19 cellular contexts compared by ENCODE assay signal in the genomic region with DNA sequence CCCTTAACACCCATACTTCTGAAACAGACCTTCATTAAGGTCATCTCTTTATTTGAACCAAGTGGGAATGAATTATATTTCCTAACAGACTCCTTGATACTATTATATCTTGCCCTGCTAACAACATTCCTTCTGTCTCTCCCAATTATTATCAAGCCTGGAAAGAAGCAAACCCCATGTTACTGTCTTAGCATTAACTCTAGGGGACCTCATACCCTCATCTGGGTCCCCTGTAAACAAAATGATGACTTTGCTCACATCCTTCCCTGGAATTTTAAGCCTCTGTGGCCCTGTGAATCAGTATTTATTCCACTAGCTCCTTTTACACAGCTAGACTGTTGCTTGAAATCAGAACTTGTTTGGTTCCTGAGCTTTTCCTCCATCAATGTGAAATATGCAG. TPM values are rescaled to one million over a fixed set of nuclear protein-coding genes. Genes with fewer than 3 reads are reported as not detected.
A peak's percentile ranks its signal among the peaks of the same experiment; 100 is the strongest.
DNase-seq lines count a peak whose midpoint lies in the region; ATAC-seq, FAIRE-seq and TF ChIP-seq lines count a peak whose summit lies in the region.
"Had no signal": no experiment of that assay in that cellular context is flagged by ENCODE, and none has a peak within 500 bp of the region (broad histone marks: within the 10 kb centered on the region; RNA-seq: fewer than 3 reads in every experiment).

No MANE protein-coding gene starts in this region.

- peak overlapping the region; percentile 99 for H2AK5ac ChIP-seq in mesenchymal stem cell (ENCODE audit: low read length, severe bottlenecking)

- H2BK120ac ChIP-seq in mesenchymal stem cell (ENCODE audit: low read depth, low read length), result no peak overlapping the region

- H3K79me2 ChIP-seq in HCT116 (ENCODE audit: insufficient read depth, low read length) (no peaks in the 10 kb centered on the region), astrocyte (ENCODE audit: insufficient read depth, low read length) (no peaks in the 10 kb centered on the region)

- no peaks in the 10 kb centered on the region for H3K27me3 Mint-ChIP-seq in astrocyte (ENCODE audit: low read depth, unreplicated experiment)
- H3K27me3 Mint-ChIP-seq: stimulated activated memory B cell treated with anti-CD40 and anti-IgM and Interleukin-4, amounts not matched to agents 10 μg/mL and 1 μg/mL and 100 μg/mL, for 72 hours had no signal

- H3K18ac ChIP-seq in mesenchymal stem cell (ENCODE audit: low read depth in 1 of 2, low read length in 2 of 2), result peak overlapping the region; percentile 68 to 96

- peak overlapping the region; percentile 58 for H2BK5ac ChIP-seq in mesenchymal stem cell (ENCODE audit: low read depth, low read length, poor library complexity, severe bottlenecking)

- H3K36me3 Mint-ChIP-seq in astrocyte (ENCODE audit: low read depth, unreplicated experiment), result peaks cover 7% of the 10 kb centered on the region

- H3K23ac ChIP-seq in mesenchymal stem cell (ENCODE audit: low read length in 2 of 2), result no peak overlapping the region

- peaks cover 57% of the 10 kb centered on the region for H3K4me1 Mint-ChIP-seq in astrocyte (ENCODE audit: low read depth, unreplicated experiment)

- no peak for TF ChIP-seq CTCF in HCT116 (IDR thresholded peaks at IDR 0.05 in 2 of 3, conservative IDR thresholded peaks at IDR 0.05 in 1 of 3; ENCODE audit: borderline replicate concordance in 1 of 3, insufficient read depth in 1 of 3, low read depth in 2 of 3, low read length in 2 of 3)
- no peak for TF ChIP-seq CTCF in astrocyte (IDR thresholded peaks at IDR 0.05; ENCODE audit: insufficient read depth, low read depth, low read length)
- no peak for TF ChIP-seq CTCF in tibial artery (IDR thresholded peaks at IDR 0.05)

- peak overlapping the region; percentile 87 for H4K8ac ChIP-seq in mesenchymal stem cell (ENCODE audit: low read length)

- no TSS peak for BruUV-seq in HCT116 (replicated peaks; lab: Mats Ljungman, UMichigan)

- peaks cover 9% of the 10 kb centered on the region for H3K79me1 ChIP-seq in mesenchymal stem cell (replicated peaks; ENCODE audit: low read length, poor library complexity, severe bottlenecking)

- H3K4me3 Mint-ChIP-seq in astrocyte (ENCODE audit: unreplicated experiment), result no peak overlapping the region
- H3K4me3 Mint-ChIP-seq: activated T-cell treated with anti-CD3 and anti-CD28 coated beads, Interleukin-2, amount 50 U/mL, for 4 hours; stimulated activated memory B cell treated with anti-CD40 and anti-IgM and Interleukin-4, amounts not matched to agents 10 μg/mL and 1 μg/mL and 100 μg/mL, for 72 hours had no signal

- peak overlapping the region; percentile 95 for H3K27ac Mint-ChIP-seq in astrocyte (ENCODE audit: unreplicated experiment)
- H3K27ac Mint-ChIP-seq: stimulated activated memory B cell treated with anti-CD40 and anti-IgM and Interleukin-4, amounts not matched to agents 10 μg/mL and 1 μg/mL and 100 μg/mL, for 72 hours had no signal

- no peaks in the 10 kb centered on the region for H3K9me3 Mint-ChIP-seq in astrocyte (ENCODE audit: unreplicated experiment)
- H3K9me3 Mint-ChIP-seq: activated T-cell treated with anti-CD3 and anti-CD28 coated beads, Interleukin-2, amount 50 U/mL, for 4 hours; stimulated activated memory B cell treated with anti-CD40 and anti-IgM and Interleukin-4, amounts not matched to agents 10 μg/mL and 1 μg/mL and 100 μg/mL, for 72 hours had no signal

- H3K4ac ChIP-seq in mesenchymal stem cell (ENCODE audit: low read depth in 1 of 2, low read length in 2 of 2), result no peak overlapping the region

- H3K27ac ChIP-seq in HCT116 (ENCODE audit: low read depth, low read length) (no peak overlapping the region), astrocyte (ENCODE audit: low read depth, low read length) (peak overlapping the region; percentile 92), mesenchymal stem cell (ENCODE audit: low read length, poor library complexity, severe bottlenecking) (peak overlapping the region; percentile 95), tibial artery (peak overlapping the region; percentile 74 to 77)

- H3K36me3 ChIP-seq in HCT116 (ENCODE audit: control insufficient read depth in 1 of 2, insufficient read depth in 2 of 2, low read length in 2 of 2) (no peaks in the 10 kb centered on the region), astrocyte (ENCODE audit: insufficient read depth, low read length) (peaks cover 4% of the 10 kb centered on the region), mesenchymal stem cell (ENCODE audit: control insufficient read depth in 1 of 2, insufficient read depth in 2 of 2, low read depth in 1 of 2, low read length in 2 of 2) (no peaks in the 10 kb centered on the region), tibial artery (peaks cover 0 to under 1% (median 0%) of the 10 kb centered on the region in 3 donors)

- H3K14ac ChIP-seq in mesenchymal stem cell (ENCODE audit: low read length in 2 of 2), result no peak overlapping the region

- H2BK15ac ChIP-seq in mesenchymal stem cell (ENCODE audit: low read depth, poor library complexity, severe bottlenecking), result no peak overlapping the region

- H3K9me2 ChIP-seq in HCT116 (ENCODE audit: insufficient read depth), result no peaks in the 10 kb centered on the region

- H2AFZ ChIP-seq in HCT116 (ENCODE audit: low read depth, low read length, poor library complexity, severe bottlenecking) (no peak overlapping the region), astrocyte (ENCODE audit: low read depth, low read length) (no peak overlapping the region), mesenchymal stem cell (ENCODE audit: low read depth, low read length) (no peak overlapping the region)

- FAIRE-seq in astrocyte (lab: Jason Lieb, UNC), result no peak
- FAIRE-seq: GM19239 had no signal

- DNase-seq in HCT116 (ENCODE audit: low read depth, low spot score) (no peak), astrocyte (ENCODE audit: low read depth) (peak; percentile 34), mesenchymal stem cell (peak; percentile 32), tibial artery (no peak), GM19238 (ENCODE audit: insufficient read length, low spot score) (no peak), NCI-H2081 treated with DMSO at 0.1 percent for 48 hours (lab: John Stamatoyannopoulos, UW) (no peak)
- DNase-seq: activated CD4-positive, alpha-beta T cell treated with anti-CD3 and anti-CD28 coated beads for 4 hours; activated T-cell treated with anti-CD3 and anti-CD28 coated beads, Interleukin-2, amount 50 U/mL, for 4 hours; cortex of kidney; GF-D8; GOT3; KG1; NCI-H1417 treated with DMSO at 0.1 percent for 48 hours; NCI-H446 treated with DMSO at 0.1 percent for 48 hours; OCI-M1; stimulated activated CD4-positive, alpha-beta T cell treated with anti-CD3 and anti-CD28 coated beads, Interleukin-4, amount 100 ng/mL, for 4 hours had no signal

- TF ChIP-seq RAD21 in HCT116 (IDR thresholded peaks at IDR 0.05; ENCODE audit: low read depth), result no peak

- CTCF ChIA-PET in HCT116 (lab: Charles Lee), result no interaction called here

- H3K4me3 ChIP-seq in HCT116 (replicated peaks in 1 of 2; ENCODE audit: low read depth in 1 of 2, low read length in 2 of 2) (no peak overlapping the region), astrocyte (ENCODE audit: insufficient read depth, low read depth, low read length) (no peak overlapping the region), mesenchymal stem cell (ENCODE audit: insufficient read depth in 1 of 2, low read depth in 1 of 2, low read length in 2 of 2) (no peak overlapping the region), tibial artery (no peak overlapping the region)

- peaks cover 12 to 30% of the 10 kb centered on the region in 2 experiments for H3K4me1 ChIP-seq in HCT116 (ENCODE audit: control insufficient read depth in 1 of 2, insufficient read depth in 2 of 2, low read length in 2 of 2)
- peaks cover 47% of the 10 kb centered on the region for H3K4me1 ChIP-seq in astrocyte (ENCODE audit: insufficient read depth, low read length)
- peaks cover 6% of the 10 kb centered on the region for H3K4me1 ChIP-seq in mesenchymal stem cell (ENCODE audit: control insufficient read depth, insufficient read depth, low read depth, low read length)
- peaks cover 0 to 37% (median 26%) of the 10 kb centered on the region in 4 donors for H3K4me1 ChIP-seq in tibial artery

- TF ChIP-seq POLR2A in HCT116 (IDR thresholded peaks at IDR 0.05; ENCODE audit: borderline replicate concordance, extremely low read depth, insufficient read depth, insufficient read length), result no peak

- H3K9ac ChIP-seq in HCT116 (ENCODE audit: low read length), result peak overlapping the region; percentile 41
- H3K9ac ChIP-seq in astrocyte (ENCODE audit: low read length), result peak overlapping the region; percentile 74
- peak overlapping the region; percentile 55 for H3K9ac ChIP-seq in mesenchymal stem cell (ENCODE audit: low read length)

- H4K20me1 ChIP-seq in HCT116 (ENCODE audit: insufficient read depth) (no peaks in the 10 kb centered on the region), astrocyte (ENCODE audit: insufficient read depth, low read length) (no peaks in the 10 kb centered on the region)

- no peak overlapping the region for H4K91ac ChIP-seq in mesenchymal stem cell (ENCODE audit: low read length)

- ATAC-seq in HCT116 (no peak), GM21381 (IDR thresholded peaks at IDR 0.05; ENCODE audit: unreplicated experiment) (no peak)
- ATAC-seq: activated T-cell treated with anti-CD3 and anti-CD28 coated beads, Interleukin-2, amount 50 U/mL, for 4 hours; stimulated activated memory B cell treated with anti-CD40 and anti-IgM and Interleukin-4, amounts not matched to agents 10 μg/mL and 1 μg/mL and 100 μg/mL, for 72 hours had no signal

- H3K4me2 ChIP-seq in HCT116 (ENCODE audit: low read length), result peak overlapping the region; percentile 70
- peak overlapping the region; percentile 51 for H3K4me2 ChIP-seq in astrocyte (ENCODE audit: low read length)
- H3K4me2 ChIP-seq in mesenchymal stem cell (ENCODE audit: low read length, poor library complexity, severe bottlenecking), result no peak overlapping the region

- peak overlapping the region in 1 of 2 experiments; percentile 96 for H2BK12ac ChIP-seq in mesenchymal stem cell (ENCODE audit: low read length in 2 of 2)

- RAD21 ChIA-PET in HCT116 (lab: Charles Lee; ENCODE audit: low non-redundant PET in 1 of 2, low total read pairs in 2 of 2, uncharacterized antibody in 2 of 2, unreplicated experiment in 2 of 2), result no interaction called here

- no peaks in the 10 kb centered on the region for H3K27me3 ChIP-seq in HCT116 (ENCODE audit: insufficient read depth, low read length)
- H3K27me3 ChIP-seq in astrocyte (ENCODE audit: insufficient read depth, low read length), result no peaks in the 10 kb centered on the region
- H3K27me3 ChIP-seq in mesenchymal stem cell (ENCODE audit: control insufficient read depth in 1 of 2, insufficient read depth in 1 of 2, low read length in 2 of 2), result no peaks in the 10 kb centered on the region
- no peaks in the 10 kb centered on the region for H3K27me3 ChIP-seq in tibial artery

- POLR2A ChIA-PET in HCT116 (lab: Charles Lee), result interaction anchor here (1.0 to 1.2 kb wide), 2 partner anchors 10 to 291 kb away, joined by 3 read pairs; no protein-coding TSS in a partner anchor

- intact Hi-C loops in HCT116 (cut with micrococcal nuclease), result no loop called here
- intact Hi-C loops in tibial artery (cut with DNase I; ENCODE audit: low total_unique reads), result loop anchor here (1.0 kb wide), 1 partner anchor 266 kb away; the partner anchor contains the start of gene CCN1

- H3K9me3 ChIP-seq in HCT116 (ENCODE audit: control insufficient read depth in 1 of 2, insufficient read depth in 1 of 2, low read depth in 1 of 2, low read length in 2 of 2), result no peaks in the 10 kb centered on the region
- no peaks in the 10 kb centered on the region for H3K9me3 ChIP-seq in astrocyte (ENCODE audit: insufficient read depth, low read depth, low read length)
- no peaks in the 10 kb centered on the region for H3K9me3 ChIP-seq in mesenchymal stem cell (ENCODE audit: control insufficient read depth, low read length)
- H3K9me3 ChIP-seq in tibial artery, result no peaks in the 10 kb centered on the region

RNA-seq across cellular contexts. Expression of gene BCL10, which starts 38.3 kb away (rescaled TPM):
- 33.8 TPM for total RNA-seq in HCT116 (2021; ENCODE audit: unreplicated experiment)
- polyA plus RNA-seq in HCT116 (2012), result 10.7 and 12.1 TPM in 2 replicates
- 36.4 and 38.4 TPM in 2 replicates for total RNA-seq in astrocyte
- 21.7 TPM for polyA plus RNA-seq in mesenchymal stem cell (2013, experiment 1 of 2)
- 22.6 TPM for polyA plus RNA-seq in mesenchymal stem cell (2013, experiment 2 of 2)

RNA-seq across cellular contexts. Expression of gene C1orf52, which starts 55.3 kb away (rescaled TPM):
- 23.3 TPM for total RNA-seq in HCT116 (2021; ENCODE audit: unreplicated experiment)
- polyA plus RNA-seq in HCT116 (2012), result 19.9 and 20.1 TPM in 2 replicates
- 42.4 and 44.5 TPM in 2 replicates for total RNA-seq in astrocyte
- polyA plus RNA-seq in mesenchymal stem cell (2013, experiment 1 of 2), result 25.2 TPM
- 25.7 TPM for polyA plus RNA-seq in mesenchymal stem cell (2013, experiment 2 of 2)

Comparison
In these comparisons a context has a peak if more than half of its experiments do, and no peak if none do; other contexts are left out.
1. DNase-seq: peak in astrocyte (single experiment) and mesenchymal stem cell (single experiment); none in HCT116 (single experiment), tibial artery (0 of 2), GM19238 (single experiment) and NCI-H2081 treated with DMSO at 0.1 percent for 48 hours (single experiment).
2. Peak in every context shown above with its lines, with median percentiles within 50 percentile points of each other: H3K9ac ChIP-seq.